Comparison of ENCODE assay signal across 1 cellular context in genomic region chr1:212467843-212468482, GRCh38.
TF ChIP-seq lines count a peak whose summit lies in the region.

No MANE protein-coding gene starts in this region.

TF ChIP-seq in GM23338, 12 proteins besides CTCF, POLR2A, EP300 and RAD21 (continued from another document):
- TF ChIP-seq EZH2 (IDR thresholded peaks at IDR 0.05; ENCODE audit: low read depth, unreplicated experiment): no peak
- no peak for TF ChIP-seq ZNF462 (CRISPR knock-in tag; IDR thresholded peaks at IDR 0.05)
- TF ChIP-seq POLR2AphosphoS5 (IDR thresholded peaks at IDR 0.05; ENCODE audit: low read depth): no peak
- TF ChIP-seq CREB1 (CRISPR knock-in tag; IDR thresholded peaks at IDR 0.05; ENCODE audit: low read depth): no peak
